21 cellular contexts compared by ENCODE assay signal in the genomic region with DNA sequence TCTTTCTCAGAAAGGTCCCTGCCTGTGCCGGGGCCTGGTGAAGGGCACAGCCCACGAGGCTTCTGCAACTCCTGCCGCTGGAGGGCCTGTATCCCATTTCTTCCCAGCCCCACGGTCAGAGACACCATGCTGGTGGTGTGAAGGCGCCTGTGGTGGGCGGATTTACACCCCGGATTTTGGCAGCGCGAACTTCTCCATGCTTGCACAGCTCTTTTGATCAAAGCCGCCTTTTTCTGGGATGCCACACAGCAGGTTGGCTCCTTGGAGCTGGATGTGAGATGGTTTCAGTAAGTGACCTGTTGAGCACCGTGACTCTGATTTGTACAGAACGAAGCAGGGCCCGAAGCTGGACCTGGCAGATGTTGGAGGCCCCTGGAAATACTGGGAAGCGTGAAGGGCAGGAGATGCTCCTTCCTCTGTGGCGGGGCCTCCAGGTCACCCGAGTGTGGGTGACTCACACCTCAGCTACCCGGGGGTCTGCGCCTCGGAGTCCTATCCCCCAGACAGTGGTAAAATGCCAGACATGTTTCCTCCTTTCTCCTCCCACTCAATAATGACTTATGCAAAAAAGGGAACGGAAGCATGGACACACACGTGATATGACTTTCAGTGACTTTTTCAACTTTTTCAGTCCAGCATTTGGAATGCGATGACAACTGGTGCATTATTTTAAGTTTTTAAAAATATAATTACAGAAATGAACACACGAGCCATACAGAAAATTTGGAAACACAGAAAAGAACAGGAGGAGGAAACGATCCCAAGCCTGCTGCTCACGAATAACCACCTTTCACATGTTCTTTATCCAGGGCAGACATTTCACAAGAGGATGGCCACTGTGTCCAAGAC. TPM values are rescaled to one million over a fixed set of nuclear protein-coding genes. Genes with fewer than 3 reads are reported as not detected.
DNase-seq lines count a peak whose midpoint lies in the region; ATAC-seq, FAIRE-seq and TF ChIP-seq lines count a peak whose summit lies in the region.
"Had no signal": no experiment of that assay in that cellular context is flagged by ENCODE, and none has a peak within 500 bp of the region (broad histone marks: within the 10 kb centered on the region; RNA-seq: fewer than 3 reads in every experiment).

No MANE protein-coding gene starts in this region.

- no peak overlapping the region for H2AK9ac ChIP-seq in IMR-90 (replicated peaks; ENCODE audit: low read depth, low read length, poor library complexity)

- no peak for ATAC-seq in IMR-90 (ENCODE audit: low read depth)
- no peak for ATAC-seq in effector memory CD8-positive, alpha-beta T cell (replicated peaks)
- no peak for ATAC-seq in GM19455 (IDR thresholded peaks at IDR 0.05; ENCODE audit: unreplicated experiment)

- no peaks in the 10 kb centered on the region for H3K9me1 ChIP-seq in IMR-90 (ENCODE audit: insufficient read depth, low read length)

- H3K9me3 Mint-ChIP-seq in astrocyte (ENCODE audit: unreplicated experiment) (no peaks in the 10 kb centered on the region), Calu3 (ENCODE audit: low read depth, unreplicated experiment) (no peaks in the 10 kb centered on the region)
- no peaks in the 10 kb centered on the region for H3K9me3 Mint-ChIP-seq in effector memory CD8-positive, alpha-beta T cell
- H3K9me3 Mint-ChIP-seq: central memory CD8-positive, alpha-beta T cell; T-helper 1 cell treated with Interleukin-12 subunit alpha and Interleukin-12 subunit beta and Interleukin-4 antibody, amounts not matched to agents 30 μg/mL and 1 μg/mL, for 36 hours had no signal

- no peak overlapping the region for H4K5ac ChIP-seq in IMR-90 (ENCODE audit: low read depth, low read length)

- H2BK15ac ChIP-seq in IMR-90 (ENCODE audit: low read depth, low read length) (no peak overlapping the region), mesenchymal stem cell (ENCODE audit: low read depth, poor library complexity, severe bottlenecking) (peak overlapping the region; percentile 74)

- H4K20me1 ChIP-seq in BLaER1 (no peaks in the 10 kb centered on the region), IMR-90 (ENCODE audit: insufficient read depth, low read length) (no peaks in the 10 kb centered on the region), astrocyte (ENCODE audit: insufficient read depth, low read length) (no peaks in the 10 kb centered on the region)

- no peak overlapping the region for H2BK20ac ChIP-seq in IMR-90 (ENCODE audit: low read depth, low read length)

- H3K4me3 Mint-ChIP-seq in astrocyte (ENCODE audit: unreplicated experiment): no peak overlapping the region
- H3K4me3 Mint-ChIP-seq in effector memory CD8-positive, alpha-beta T cell: no peak overlapping the region
- H3K4me3 Mint-ChIP-seq in Calu3 (ENCODE audit: low read depth, unreplicated experiment): no peak overlapping the region
- H3K4me3 Mint-ChIP-seq: central memory CD8-positive, alpha-beta T cell; T-helper 1 cell treated with Interleukin-12 subunit alpha and Interleukin-12 subunit beta and Interleukin-4 antibody, amounts not matched to agents 30 μg/mL and 1 μg/mL, for 36 hours had no signal

- intact Hi-C loops in IMR-90 (cut with micrococcal nuclease): no loop called here
- intact Hi-C loops in Calu3 (cut with micrococcal nuclease; ENCODE audit: unreplicated experiment): no loop called here

- H3K9me3 ChIP-seq in BLaER1 (no peaks in the 10 kb centered on the region), IMR-90 (ENCODE audit: control insufficient read depth, insufficient read depth, low read length) (no peaks in the 10 kb centered on the region), astrocyte (ENCODE audit: insufficient read depth, low read depth, low read length) (no peaks in the 10 kb centered on the region), mesenchymal stem cell (ENCODE audit: control insufficient read depth, low read length) (no peaks in the 10 kb centered on the region)
- H3K9me3 ChIP-seq: Caco-2, left ventricle myocardium inferior had no signal

- 73% methylated on average over 8 of the region's 25 CpGs; no CpG with 5 or more reads in 1 of the 2 experiments for WGBS in IMR-90 (ENCODE audit: extremely low coverage in 2 of 2, insufficient read length in 1 of 2), 2 experiments
- 71% methylated on average over 24 of the region's 25 CpGs for WGBS in mesenchymal stem cell

- TF ChIP-seq CTCF in IMR-90 (conservative IDR thresholded peaks at IDR 0.05; ENCODE audit: low read depth, low read length) (no peak), astrocyte (IDR thresholded peaks at IDR 0.05; ENCODE audit: insufficient read depth, low read depth, low read length) (no peak), Calu3 (IDR thresholded peaks at IDR 0.05; ENCODE audit: unreplicated experiment) (no peak)

- no peak for FAIRE-seq in astrocyte (lab: Jason Lieb, UNC)

- no peak overlapping the region for H3K9ac ChIP-seq in BLaER1
- H3K9ac ChIP-seq in IMR-90 (ENCODE audit: low read depth, low read length): no peak overlapping the region
- peak overlapping the region; percentile 46 for H3K9ac ChIP-seq in astrocyte (ENCODE audit: low read length)
- H3K9ac ChIP-seq in mesenchymal stem cell (ENCODE audit: low read length): peak overlapping the region; percentile 82
- H3K9ac ChIP-seq: KMS-11 had no signal

- H3K4me1 ChIP-seq in BLaER1: peaks cover 10% of the 10 kb centered on the region
- H3K4me1 ChIP-seq in IMR-90 (ENCODE audit: control insufficient read depth, insufficient read depth, low read length): no peaks in the 10 kb centered on the region
- H3K4me1 ChIP-seq in astrocyte (ENCODE audit: insufficient read depth, low read length): peaks cover 32% of the 10 kb centered on the region
- peaks cover 12% of the 10 kb centered on the region for H3K4me1 ChIP-seq in mesenchymal stem cell (ENCODE audit: control insufficient read depth, insufficient read depth, low read depth, low read length)
- H3K4me1 ChIP-seq: left ventricle myocardium inferior had no signal

- no peak overlapping the region for H3K56ac ChIP-seq in IMR-90 (ENCODE audit: extremely low read depth, insufficient read depth, low read length)

- H3K4me3 ChIP-seq in BLaER1: no peak overlapping the region
- H3K4me3 ChIP-seq in IMR-90 (ENCODE audit: insufficient read depth, low read depth, low read length): no peak overlapping the region
- no peak overlapping the region for H3K4me3 ChIP-seq in astrocyte (ENCODE audit: insufficient read depth, low read depth, low read length)
- no peak overlapping the region for H3K4me3 ChIP-seq in mesenchymal stem cell (ENCODE audit: insufficient read depth in 1 of 2, low read depth in 1 of 2, low read length in 2 of 2)
- H3K4me3 ChIP-seq: left ventricle myocardium inferior had no signal

- H3K23ac ChIP-seq in IMR-90 (ENCODE audit: low read depth, low read length) (no peak overlapping the region), mesenchymal stem cell (ENCODE audit: low read length in 2 of 2) (no peak overlapping the region)

- H3K14ac ChIP-seq in IMR-90 (replicated peaks; ENCODE audit: low read depth, low read length) (0 out of 2 replicates have a peak overlapping the region, but pooled peaks have one; percentile 12), mesenchymal stem cell (ENCODE audit: low read length in 2 of 2) (no peak overlapping the region)

- no peak overlapping the region for H2AFZ ChIP-seq in IMR-90 (replicated peaks; ENCODE audit: low read length, poor library complexity)
- no peak overlapping the region for H2AFZ ChIP-seq in astrocyte (ENCODE audit: low read depth, low read length)
- no peak overlapping the region for H2AFZ ChIP-seq in mesenchymal stem cell (ENCODE audit: low read depth, low read length)

- peak overlapping the region; percentile 33 for H3K4ac ChIP-seq in IMR-90 (ENCODE audit: low read depth, low read length)
- peak overlapping the region in 1 of 2 experiments; percentile 13 for H3K4ac ChIP-seq in mesenchymal stem cell (ENCODE audit: low read depth in 1 of 2, low read length in 2 of 2)

- H2AK5ac ChIP-seq in IMR-90 (ENCODE audit: low read depth, low read length): peak overlapping the region; percentile 66
- H2AK5ac ChIP-seq in mesenchymal stem cell (ENCODE audit: low read length, severe bottlenecking): no peak overlapping the region

- dilution Hi-C loops in IMR-90 (cut with HindIII; ENCODE audit: low sequenced_read_pairs, unreplicated experiment): no loop called here

- H2BK12ac ChIP-seq in mesenchymal stem cell (ENCODE audit: low read length in 2 of 2): no peak overlapping the region

- H4K8ac ChIP-seq in IMR-90 (ENCODE audit: low read depth in 2 of 2, low read length in 2 of 2) (no peak overlapping the region), mesenchymal stem cell (ENCODE audit: low read length) (no peak overlapping the region)

- H3K79me2 ChIP-seq in astrocyte (ENCODE audit: insufficient read depth, low read length): no peaks in the 10 kb centered on the region

- peak overlapping the region; percentile 87 for H3K27ac Mint-ChIP-seq in astrocyte (ENCODE audit: unreplicated experiment)
- no peak overlapping the region for H3K27ac Mint-ChIP-seq in effector memory CD8-positive, alpha-beta T cell
- no peak overlapping the region for H3K27ac Mint-ChIP-seq in Calu3 (ENCODE audit: unreplicated experiment)
- H3K27ac Mint-ChIP-seq: T-helper 1 cell treated with Interleukin-12 subunit alpha and Interleukin-12 subunit beta and Interleukin-4 antibody, amounts not matched to agents 30 μg/mL and 1 μg/mL, for 36 hours had no signal

- H4K91ac ChIP-seq in IMR-90 (ENCODE audit: insufficient read depth, low read depth, low read length) (no peak overlapping the region), mesenchymal stem cell (ENCODE audit: low read length) (no peak overlapping the region)

- CTCF ChIA-PET in IMR-90 (lab: Yijun Ruan, JAX) (no interaction called here), Calu3 (lab: Charles Lee) (no interaction called here)

- 0 out of 2 replicates have a peak overlapping the region, but pooled peaks have one; percentile 12 for H2BK120ac ChIP-seq in IMR-90 (ENCODE audit: low read depth, low read length)
- no peak overlapping the region for H2BK120ac ChIP-seq in mesenchymal stem cell (ENCODE audit: low read depth, low read length)

- TF ChIP-seq POLR2A in IMR-90 (IDR thresholded peaks at IDR 0.05; ENCODE audit: low read depth, low read length): no peak

- H2BK5ac ChIP-seq in IMR-90 (ENCODE audit: low read depth, low read length, poor library complexity, severe bottlenecking) (no peak overlapping the region), mesenchymal stem cell (ENCODE audit: low read depth, low read length, poor library complexity, severe bottlenecking) (no peak overlapping the region)

- no peak overlapping the region for H3K18ac ChIP-seq in IMR-90 (ENCODE audit: low read depth, low read length)
- peak overlapping the region in 1 of 2 experiments; percentile 63 for H3K18ac ChIP-seq in mesenchymal stem cell (ENCODE audit: low read depth in 1 of 2, low read length in 2 of 2)

- DNase-seq in IMR-90: peak; percentile 11
- DNase-seq in astrocyte (ENCODE audit: low read depth): peak; percentile 74
- peak; percentile 42 for DNase-seq in mesenchymal stem cell
- DNase-seq in effector memory CD8-positive, alpha-beta T cell: no peak
- DNase-seq in Calu3: no peak
- DNase-seq in cortex of kidney (lab: John Stamatoyannopoulos, UW): no peak
- DNase-seq: activated CD4-positive, CD25-positive, alpha-beta regulatory T cell; Caco-2; left ventricle myocardium inferior; NCI-H146; NK-92 treated with Interleukin-12 subunit alpha and Interleukin-12 subunit beta, amount 100 ng/mL, for 24 hours; stimulated activated CD4-positive, alpha-beta T cell treated with anti-CD3 and anti-CD28 coated beads, Interleukin-4, amount 100 ng/mL, for 24 hours had no signal

- H3K4me2 ChIP-seq in BLaER1 (peak overlapping the region; percentile 52; the same call in 1 of the 2 replicates), IMR-90 (ENCODE audit: low read depth, low read length) (no peak overlapping the region), astrocyte (ENCODE audit: low read length) (peak overlapping the region; percentile 37), mesenchymal stem cell (ENCODE audit: low read length, poor library complexity, severe bottlenecking) (peak overlapping the region; percentile 12)
- H3K4me2 ChIP-seq: KMS-11 had no signal

- H3K36me3 ChIP-seq in BLaER1 (no peaks in the 10 kb centered on the region), IMR-90 (ENCODE audit: control insufficient read depth, insufficient read depth, low read length) (no peaks in the 10 kb centered on the region), astrocyte (ENCODE audit: insufficient read depth, low read length) (no peaks in the 10 kb centered on the region), mesenchymal stem cell (ENCODE audit: control insufficient read depth in 1 of 2, insufficient read depth in 2 of 2, low read depth in 1 of 2, low read length in 2 of 2) (no peaks in the 10 kb centered on the region)
- H3K36me3 ChIP-seq: left ventricle myocardium inferior had no signal

- H3K36me3 Mint-ChIP-seq in astrocyte (ENCODE audit: low read depth, unreplicated experiment) (peaks cover 5% of the 10 kb centered on the region), Calu3 (ENCODE audit: insufficient read depth, unreplicated experiment) (no peaks in the 10 kb centered on the region)
- H3K36me3 Mint-ChIP-seq in effector memory CD8-positive, alpha-beta T cell (ENCODE audit: insufficient read depth): peaks cover 2% of the 10 kb centered on the region

- no TSS peak for BruUV-seq in IMR-90 (replicated peaks; lab: Mats Ljungman, UMichigan)
- BruUV-seq in Calu3 (replicated peaks; lab: Mats Ljungman, UMichigan): no TSS peak

- POLR2A ChIA-PET in IMR-90 (lab: Charles Lee; ENCODE audit: unreplicated experiment): no interaction called here

- peaks cover 17% of the 10 kb centered on the region for H3K4me1 Mint-ChIP-seq in astrocyte (ENCODE audit: low read depth, unreplicated experiment)
- H3K4me1 Mint-ChIP-seq in effector memory CD8-positive, alpha-beta T cell (ENCODE audit: low read depth in 2 of 2): peaks cover 4 to 11% of the 10 kb centered on the region in 2 donors
- H3K4me1 Mint-ChIP-seq in Calu3 (ENCODE audit: low read depth, unreplicated experiment): no peaks in the 10 kb centered on the region

- H3K27me3 Mint-ChIP-seq in astrocyte (ENCODE audit: low read depth, unreplicated experiment) (peaks cover 25% of the 10 kb centered on the region), Calu3 (ENCODE audit: unreplicated experiment) (peaks cover 15% of the 10 kb centered on the region)
- H3K27me3 Mint-ChIP-seq in effector memory CD8-positive, alpha-beta T cell: peaks cover 0 to 30% of the 10 kb centered on the region in 2 donors

- no peaks in the 10 kb centered on the region for H3K27me3 ChIP-seq in BLaER1
- H3K27me3 ChIP-seq in IMR-90 (ENCODE audit: control insufficient read depth, insufficient read depth, low read length): peaks cover 3% of the 10 kb centered on the region; the same call in 1 of the 2 replicates
- H3K27me3 ChIP-seq in astrocyte (ENCODE audit: insufficient read depth, low read length): peaks cover 2% of the 10 kb centered on the region
- H3K27me3 ChIP-seq in mesenchymal stem cell (ENCODE audit: control insufficient read depth in 1 of 2, insufficient read depth in 1 of 2, low read length in 2 of 2): peaks cover 0 to 10% of the 10 kb centered on the region in 2 experiments

- H3K27ac ChIP-seq in BLaER1 (no peak overlapping the region), IMR-90 (ENCODE audit: insufficient read depth, low read length) (no peak overlapping the region), astrocyte (ENCODE audit: low read depth, low read length) (peak overlapping the region; percentile 38), mesenchymal stem cell (ENCODE audit: low read length, poor library complexity, severe bottlenecking) (no peak overlapping the region)
- H3K27ac ChIP-seq: KMS-11, left ventricle myocardium inferior had no signal

- in situ Hi-C loops in IMR-90 (cut with MboI; ENCODE audit: low sequenced_read_pairs): no loop called here

- no peak for TF ChIP-seq RAD21 in IMR-90 (IDR thresholded peaks at IDR 0.05; ENCODE audit: low read length)

- H3K79me1 ChIP-seq in IMR-90 (ENCODE audit: low read depth in 1 of 2, low read length in 2 of 2): no peaks in the 10 kb centered on the region
- H3K79me1 ChIP-seq in mesenchymal stem cell (replicated peaks; ENCODE audit: low read length, poor library complexity, severe bottlenecking): no peaks in the 10 kb centered on the region

RNA-seq across cellular contexts. Expression of a gene that starts 9.0 kb away (rescaled TPM):
- not detected in 2 replicates for total RNA-seq in IMR-90 (2012; rRNA removed)
- 0.02 TPM in 1 of 2 replicates, not detected in the other for polyA plus RNA-seq in IMR-90 (2012; rRNA removed)
- polyA plus RNA-seq in IMR-90 (2012; cell fraction: cytosol; rRNA removed): 0.03 TPM in 1 of 2 replicates, not detected in the other
- polyA plus RNA-seq in IMR-90 (2012; cell fraction: nucleus; rRNA removed; ENCODE audit: low replicate concordance): 0.04 and 0.07 TPM in 2 replicates
- 0.10 TPM in 1 of 2 replicates, not detected in the other for total RNA-seq in astrocyte
- 0.07 TPM for polyA plus RNA-seq in mesenchymal stem cell (2013, experiment 1 of 2)
- 0.07 TPM for polyA plus RNA-seq in mesenchymal stem cell (2013, experiment 2 of 2)
- total RNA-seq in Calu3 (2022): 0.22 TPM in 1 of 2 replicates, not detected in the other
- total RNA-seq: activated CD8-positive, alpha-beta memory T cell treated with anti-CD3 and anti-CD28 coated beads for 36 hours; fibroblast of villous mesenchyme; myocyte; skeletal muscle tissue had no signal

Comparison
In these comparisons a context has a peak if more than half of its experiments do, and no peak if none do; other contexts are left out.
1. H3K9ac ChIP-seq: peak in astrocyte (single experiment) and mesenchymal stem cell (single experiment); none in BLaER1 (single experiment) and IMR-90 (single experiment).
2. DNase-seq: peak in IMR-90 (single experiment), astrocyte (single experiment) and mesenchymal stem cell (single experiment); none in effector memory CD8-positive, alpha-beta T cell (0 of 3), Calu3 (single experiment) and cortex of kidney (single experiment).